17 cellular contexts compared by ENCODE assay signal in genomic region chrX:110061138-110061537, GRCh38.
"Had no signal": no experiment of that assay in that cellular context is flagged by ENCODE, and none has a peak within 500 bp of the region (broad histone marks: within the 10 kb centered on the region; RNA-seq: fewer than 3 reads in every experiment).

No MANE protein-coding gene starts in this region.

- H3K4me3 ChIP-seq: coronary artery, left lung, transverse colon had no signal

- ATAC-seq: activated T-helper 17 cell treated with anti-CD3 and anti-CD28 coated beads, Interleukin-2, amount 50 U/mL, for 72 hours; left lung; naive thymus-derived CD8-positive, alpha-beta T cell had no signal

- H3K27me3 ChIP-seq: transverse colon had no signal

- H3K4me1 ChIP-seq: left lung, transverse colon had no signal

- DNase-seq: activated CD4-positive, CD25-positive, alpha-beta regulatory T cell; activated naive CD4-positive, alpha-beta T cell treated with anti-CD3 and anti-CD28 coated beads, Interleukin-2, amount 10 ng/mL, durations not matched to agents 7 days and 5 days; activated T-cell treated with anti-CD3 and anti-CD28 coated beads for 4 hours; caudate nucleus; effector memory CD4-positive, alpha-beta T cell; hippocampal formation; kidney; left lung; naive thymus-derived CD8-positive, alpha-beta T cell; retina; small intestine; stimulated activated CD4-positive, alpha-beta T cell treated with anti-CD3 and anti-CD28 coated beads, Interleukin-4, amount 100 ng/mL, for 24 hours; stimulated activated naive CD4-positive, alpha-beta T cell treated with Interleukin-2 at 50 U/mL for 16 hours; substantia nigra; transverse colon had no signal

- H3K36me3 ChIP-seq: left lung, transverse colon had no signal

- H3K9me3 ChIP-seq: left lung, transverse colon had no signal
